Comparison of ENCODE assay signal across 18 cellular contexts in the genomic region with DNA sequence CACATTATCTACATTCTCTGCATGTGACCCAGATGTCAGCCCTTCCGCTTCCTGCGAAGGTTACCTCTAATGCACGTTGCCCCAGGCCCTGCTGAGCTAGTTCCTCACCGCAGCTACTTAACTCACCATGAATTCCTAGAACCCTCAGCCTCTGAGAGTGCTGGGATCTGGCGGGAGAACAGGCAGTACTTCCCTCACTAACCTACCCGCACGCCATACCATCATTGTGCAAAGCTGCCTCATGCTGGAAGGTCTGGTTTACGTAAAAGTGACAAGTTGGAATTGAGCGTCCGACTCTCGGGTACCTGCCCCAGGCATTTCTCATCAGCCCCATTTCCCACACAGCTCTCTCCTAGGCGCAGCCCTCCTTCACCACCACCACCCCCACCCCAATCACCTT. TPM values are rescaled to one million over a fixed set of nuclear protein-coding genes. Genes with fewer than 3 reads are reported as not detected.
DNase-seq lines count a peak whose midpoint lies in the region; ATAC-seq and TF ChIP-seq lines count a peak whose summit lies in the region.
"Had no signal": no experiment of that assay in that cellular context is flagged by ENCODE, and none has a peak within 500 bp of the region (broad histone marks: within the 10 kb centered on the region; RNA-seq: fewer than 3 reads in every experiment).

No MANE protein-coding gene starts in this region.

- peak; percentile 9 for ATAC-seq in Right ventricle myocardium inferior
- ATAC-seq in GM21515 (IDR thresholded peaks at IDR 0.05; ENCODE audit: unreplicated experiment), result no peak
- no peak for ATAC-seq in omental fat pad (ENCODE audit: low FRiP score)
- no peak for ATAC-seq in GM21786 (IDR thresholded peaks at IDR 0.05; ENCODE audit: unreplicated experiment)
- ATAC-seq: PC-3 had no signal

- intact Hi-C loops in Right ventricle myocardium inferior (cut with DNase I), result loop anchor here (5.0 to 10.0 kb wide), 2 partner anchors 33 to 245 kb away; a partner anchor contains a TSS
- intact Hi-C loops in cardiac septum (cut with DNase I), result loop anchor here (5.0 to 10.0 kb wide), 3 partner anchors 33 to 505 kb away; a partner anchor contains a TSS

- peaks cover 21% of the 10 kb centered on the region for H3K4me1 ChIP-seq in cardiac muscle cell (ENCODE audit: low read depth)

- H3K27me3 Mint-ChIP-seq in nephron progenitor cell (ENCODE audit: low read depth, poor library complexity), result peaks cover 5% of the 10 kb centered on the region

- no peaks in the 10 kb centered on the region for H3K9me3 Mint-ChIP-seq in nephron progenitor cell
- H3K9me3 Mint-ChIP-seq: CD4-positive, alpha-beta T cell had no signal

- CTCF ChIA-PET in GM10248 (lab: Yijun Ruan, JAX), result interaction anchor here (0.8 to 1.1 kb wide), 2 partner anchors 15 to 34 kb away, joined by 3 to 4 read pairs; no protein-coding TSS in a partner anchor

- H3K4me1 Mint-ChIP-seq in nephron progenitor cell, result peaks cover 9% of the 10 kb centered on the region

- peak overlapping the region; percentile 81 for H3K27ac ChIP-seq in cardiac muscle cell
- H3K27ac ChIP-seq: 22Rv1 had no signal

- POLR2A ChIA-PET in GM10248 (lab: Yijun Ruan, JAX), result interaction anchor here (0.5 kb wide), 1 partner anchor 36 kb away, joined by 10 read pairs; no protein-coding TSS in a partner anchor

- TF ChIP-seq CTCF in cardiac muscle cell (IDR thresholded peaks at IDR 0.05; ENCODE audit: low read depth, low read length) (no peak), nephron progenitor cell (IDR thresholded peaks at IDR 0.05) (no peak), omental fat pad (IDR thresholded peaks at IDR 0.05) (no peak), GM10248 (IDR thresholded peaks at IDR 0.05; ENCODE audit: control extremely low read depth, extremely low read depth, low read depth, missing control alignments) (no peak)

- H3K27ac Mint-ChIP-seq in nephron progenitor cell, result peak overlapping the region; percentile 29
- H3K27ac Mint-ChIP-seq: CD4-positive, alpha-beta T cell had no signal

- H3K36me3 Mint-ChIP-seq in nephron progenitor cell (ENCODE audit: low read depth), result peaks cover 50% of the 10 kb centered on the region

- H3K4me3 ChIP-seq in cardiac muscle cell, result no peak overlapping the region

- peaks cover 19% of the 10 kb centered on the region for H3K36me3 ChIP-seq in cardiac muscle cell

- DNase-seq in Right ventricle myocardium inferior (ENCODE audit: missing footprints), result no peak
- no peak for DNase-seq in cardiac septum (ENCODE audit: low spot score)
- peak in 1 of 2 donors; percentile 55 for DNase-seq in cardiac muscle cell (ENCODE audit: low read depth in 1 of 2, low spot score in 1 of 2)
- no peak for DNase-seq in nephron progenitor cell
- DNase-seq in omental fat pad (ENCODE audit: low spot score), result no peak
- no peak for DNase-seq in GM10248 (ENCODE audit: extremely low spot score)
- DNase-seq: CD4-positive, alpha-beta T cell; H7; NCI-H1417; NCI-H187; NCI-H2107; NCI-H524; NCI-H82; PC-3; RPMI8226 had no signal

- no peaks in the 10 kb centered on the region for H3K9me3 ChIP-seq in cardiac muscle cell (ENCODE audit: low read depth)

- H3K27me3 ChIP-seq in cardiac muscle cell, result no peaks in the 10 kb centered on the region

- H3K4me3 Mint-ChIP-seq in nephron progenitor cell, result no peak overlapping the region
- H3K4me3 Mint-ChIP-seq: CD4-positive, alpha-beta T cell had no signal

RNA-seq across cellular contexts. Expression of a gene that starts 6.3 kb away (rescaled TPM):
- total RNA-seq in Right ventricle myocardium inferior (2,233 TPM), cardiac septum (1,443 TPM), cardiac muscle cell (162 and 273 TPM in 2 replicates), omental fat pad (10 to 100 TPM; 14.4 to 25.9 (median 20.2) TPM)
- polyA plus RNA-seq in cardiac muscle cell, result 456 and 790 TPM in 2 replicates

RNA-seq across cellular contexts. Expression of a gene that starts 54.4 kb away (rescaled TPM):
- total RNA-seq in Right ventricle myocardium inferior, result 11.3 TPM
- 14.9 TPM for total RNA-seq in cardiac septum
- 14.1 and 22.2 TPM in 2 replicates for total RNA-seq in cardiac muscle cell
- polyA plus RNA-seq in cardiac muscle cell, result 23.9 and 34.8 TPM in 2 replicates
- 10 to 100 TPM; 27.7 to 34.7 (median 32.0) TPM for total RNA-seq in omental fat pad
